In genomic region chr21:39373634-39374033, GRCh38 we compare ENCODE assay signal across 8 cellular contexts. TPM values are rescaled to one million over a fixed set of nuclear protein-coding genes. Genes with fewer than 3 reads are reported as not detected.
DNase-seq lines count a peak whose midpoint lies in the region; TF ChIP-seq lines count a peak whose summit lies in the region.

No MANE protein-coding gene starts in this region.

- 3 to 13% (median 10%) methylated on average over 5 of the region's 5 CpGs for WGBS in adrenal gland, 4 donors

- no peaks in the 10 kb centered on the region for H3K36me3 ChIP-seq in adrenal gland (replicated peaks in 1 of 2)

- TF ChIP-seq POLR2A in adrenal gland (IDR thresholded peaks at IDR 0.05), result no peak

- no peak overlapping the region for H3K27ac ChIP-seq in adrenal gland

- no peaks in the 10 kb centered on the region for H3K27me3 ChIP-seq in adrenal gland

- no peak overlapping the region for H3K4me3 ChIP-seq in adrenal gland

- no peaks in the 10 kb centered on the region for H3K9me3 ChIP-seq in adrenal gland (replicated peaks in 1 of 3)

- H3K4me1 ChIP-seq in adrenal gland (replicated peaks in 1 of 2), result no peaks in the 10 kb centered on the region

- intact Hi-C loops in adrenal gland (cut with DNase I), result loop anchor here in 1 of 2 donors (2.0 kb wide), 1 partner anchor 17 kb away; no protein-coding TSS in a partner anchor

- peak; percentile 41 for DNase-seq in SKM-1 treated with dmso at 0.1 percent for 144 hours (lab: John Stamatoyannopoulos, UW; ENCODE audit: unreplicated experiment)
- DNase-seq in SKM-1 (lab: John Stamatoyannopoulos, UW; ENCODE audit: unreplicated experiment), result no peak
- DNase-seq in LoVo (ENCODE audit: low spot score), result peak; percentile 30
- peak in 3 of 7 donors; percentile 45 to 67 (median 57) for DNase-seq in adrenal gland
- DNase-seq in myocyte (ENCODE audit: low read depth), result peak; percentile 36
- DNase-seq in activated naive CD4-positive, alpha-beta T cell (lab: John Stamatoyannopoulos, UW), result no peak
- DNase-seq in mucosa of gallbladder (ENCODE audit: low spot score), result no peak
- DNase-seq in activated CD4-positive, alpha-beta T cell treated with anti-CD3 and anti-CD28 coated beads for 4 hours, result no peak

- peak in 5 of 6 experiments; percentile 27 to 44 (median 42) for TF ChIP-seq CTCF in adrenal gland (IDR thresholded peaks at IDR 0.05)

RNA-seq across cellular contexts. Expression of gene HMGN1, which starts 24.7 kb away (rescaled TPM):
- 100 to 1,000 TPM in 5 of 8 donors, 10 to 100 TPM in 3; 86.5 to 175 (median 130) TPM for total RNA-seq in adrenal gland
- polyA plus RNA-seq in adrenal gland, result 100 to 1,000 TPM in 1 of 3 donors, 10 to 100 TPM in 2; 95.8 to 242 (median 96.5) TPM
- total RNA-seq in myocyte, result 115 and 126 TPM in 2 replicates
- polyA plus RNA-seq in myocyte (2012), result 139 TPM
- 191 TPM for total RNA-seq in mucosa of gallbladder

Comparison
In these comparisons a context has a peak if more than half of its experiments do, and no peak if none do; other contexts are left out.
1. DNase-seq: peak in SKM-1 treated with dmso at 0.1 percent for 144 hours (single experiment), LoVo (single experiment) and myocyte (single experiment); none in SKM-1 (single experiment), activated naive CD4-positive, alpha-beta T cell (0 of 4), mucosa of gallbladder (single experiment) and activated CD4-positive, alpha-beta T cell treated with anti-CD3 and anti-CD28 coated beads for 4 hours (0 of 2).